1 cellular context compared by ENCODE assay signal in the genomic region with DNA sequence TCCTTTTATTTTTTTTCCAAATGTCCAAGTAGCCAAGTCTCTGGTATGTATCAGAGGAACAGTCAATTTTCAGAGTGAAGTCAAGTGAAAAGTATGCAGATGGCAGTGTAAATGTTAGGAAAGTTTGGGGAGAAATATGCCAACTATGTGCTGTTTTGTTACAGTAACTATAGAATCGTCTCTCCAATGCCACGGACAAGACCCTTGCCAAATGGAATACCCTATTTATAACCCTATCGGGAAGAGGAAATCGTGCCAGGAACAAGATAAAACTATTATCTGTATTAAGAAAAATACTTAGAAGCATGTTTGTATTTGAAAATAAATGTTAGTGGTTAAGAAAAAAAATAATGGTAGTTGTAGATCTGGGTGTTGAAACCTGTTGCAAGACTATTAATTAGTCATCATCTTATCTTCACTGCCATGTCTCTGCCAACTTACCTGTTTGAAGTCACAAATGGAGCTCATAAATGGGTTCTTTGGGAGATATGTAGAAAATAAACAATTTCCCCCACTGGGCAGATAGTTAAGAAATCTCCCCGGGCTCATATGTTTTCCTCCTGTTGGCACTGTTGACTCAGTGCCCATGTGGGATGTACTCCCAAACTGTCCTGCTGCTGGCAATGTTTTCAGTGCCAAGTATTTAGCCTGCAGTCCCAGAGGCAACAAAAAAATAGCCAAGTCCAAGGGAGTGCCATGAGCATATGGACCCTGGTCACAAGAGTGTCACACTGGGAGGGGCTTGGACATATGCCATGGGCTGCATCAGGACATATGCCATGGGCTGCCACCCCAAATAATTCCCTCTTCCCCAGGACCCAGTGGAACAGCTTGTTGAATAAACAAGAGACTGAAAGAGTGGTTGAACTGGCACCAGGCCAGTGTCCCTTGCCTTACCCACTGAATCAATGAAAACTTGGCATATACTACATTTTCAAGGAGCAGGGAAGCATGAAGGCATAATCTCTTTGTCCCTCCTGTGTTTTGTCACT.
TF ChIP-seq lines count a peak whose summit lies in the region.

No MANE protein-coding gene starts in this region.

TF ChIP-seq in SK-N-SH treated with all-trans-retinoic acid at 6 μM for 48 hours, 23 proteins besides CTCF, POLR2A, EP300 and RAD21 (continued from another document):
- TF ChIP-seq, protein P1, sequence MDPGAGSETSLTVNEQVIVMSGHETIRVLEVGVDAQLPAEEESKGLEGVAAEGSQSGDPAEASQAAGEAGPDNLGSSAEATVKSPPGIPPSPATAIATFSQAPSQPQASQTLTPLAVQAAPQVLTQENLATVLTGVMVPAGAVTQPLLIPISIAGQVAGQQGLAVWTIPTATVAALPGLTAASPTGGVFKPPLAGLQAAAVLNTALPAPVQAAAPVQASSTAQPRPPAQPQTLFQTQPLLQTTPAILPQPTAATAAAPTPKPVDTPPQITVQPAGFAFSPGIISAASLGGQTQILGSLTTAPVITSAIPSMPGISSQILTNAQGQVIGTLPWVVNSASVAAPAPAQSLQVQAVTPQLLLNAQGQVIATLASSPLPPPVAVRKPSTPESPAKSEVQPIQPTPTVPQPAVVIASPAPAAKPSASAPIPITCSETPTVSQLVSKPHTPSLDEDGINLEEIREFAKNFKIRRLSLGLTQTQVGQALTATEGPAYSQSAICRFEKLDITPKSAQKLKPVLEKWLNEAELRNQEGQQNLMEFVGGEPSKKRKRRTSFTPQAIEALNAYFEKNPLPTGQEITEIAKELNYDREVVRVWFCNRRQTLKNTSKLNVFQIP (CRISPR knock-in tag; IDR thresholded peaks at IDR 0.05; ENCODE audit: borderline replicate concordance, low read depth) = no peak
- TF ChIP-seq ZC3H10 (CRISPR knock-in tag; IDR thresholded peaks at IDR 0.05) = no peak
- no peak for TF ChIP-seq SNAI2 (CRISPR knock-in tag; IDR thresholded peaks at IDR 0.05)
- no peak for TF ChIP-seq BACH2 (CRISPR knock-in tag; IDR thresholded peaks at IDR 0.05; ENCODE audit: borderline replicate concordance)
- TF ChIP-seq, protein P2, sequence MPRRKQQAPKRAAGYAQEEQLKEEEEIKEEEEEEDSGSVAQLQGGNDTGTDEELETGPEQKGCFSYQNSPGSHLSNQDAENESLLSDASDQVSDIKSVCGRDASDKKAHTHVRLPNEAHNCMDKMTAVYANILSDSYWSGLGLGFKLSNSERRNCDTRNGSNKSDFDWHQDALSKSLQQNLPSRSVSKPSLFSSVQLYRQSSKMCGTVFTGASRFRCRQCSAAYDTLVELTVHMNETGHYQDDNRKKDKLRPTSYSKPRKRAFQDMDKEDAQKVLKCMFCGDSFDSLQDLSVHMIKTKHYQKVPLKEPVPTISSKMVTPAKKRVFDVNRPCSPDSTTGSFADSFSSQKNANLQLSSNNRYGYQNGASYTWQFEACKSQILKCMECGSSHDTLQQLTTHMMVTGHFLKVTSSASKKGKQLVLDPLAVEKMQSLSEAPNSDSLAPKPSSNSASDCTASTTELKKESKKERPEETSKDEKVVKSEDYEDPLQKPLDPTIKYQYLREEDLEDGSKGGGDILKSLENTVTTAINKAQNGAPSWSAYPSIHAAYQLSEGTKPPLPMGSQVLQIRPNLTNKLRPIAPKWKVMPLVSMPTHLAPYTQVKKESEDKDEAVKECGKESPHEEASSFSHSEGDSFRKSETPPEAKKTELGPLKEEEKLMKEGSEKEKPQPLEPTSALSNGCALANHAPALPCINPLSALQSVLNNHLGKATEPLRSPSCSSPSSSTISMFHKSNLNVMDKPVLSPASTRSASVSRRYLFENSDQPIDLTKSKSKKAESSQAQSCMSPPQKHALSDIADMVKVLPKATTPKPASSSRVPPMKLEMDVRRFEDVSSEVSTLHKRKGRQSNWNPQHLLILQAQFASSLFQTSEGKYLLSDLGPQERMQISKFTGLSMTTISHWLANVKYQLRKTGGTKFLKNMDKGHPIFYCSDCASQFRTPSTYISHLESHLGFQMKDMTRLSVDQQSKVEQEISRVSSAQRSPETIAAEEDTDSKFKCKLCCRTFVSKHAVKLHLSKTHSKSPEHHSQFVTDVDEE (CRISPR knock-in tag; IDR thresholded peaks at IDR 0.05) = no peak
- no peak for TF ChIP-seq ARNTL (CRISPR knock-in tag; IDR thresholded peaks at IDR 0.05; ENCODE audit: borderline replicate concordance, low read depth)
- no peak; the same call in 1 of the 2 replicates for TF ChIP-seq TOX (CRISPR knock-in tag; IDR thresholded peaks at IDR 0.05; ENCODE audit: borderline replicate concordance)
- TF ChIP-seq GLIS3 (CRISPR knock-in tag; IDR thresholded peaks at IDR 0.05) = peak; percentile 79; the same call in 1 of the 2 replicates
- TF ChIP-seq ZFP3 (CRISPR knock-in tag; IDR thresholded peaks at IDR 0.05) = no peak
